Comparison of ENCODE assay signal across 12 cellular contexts in the genomic region with DNA sequence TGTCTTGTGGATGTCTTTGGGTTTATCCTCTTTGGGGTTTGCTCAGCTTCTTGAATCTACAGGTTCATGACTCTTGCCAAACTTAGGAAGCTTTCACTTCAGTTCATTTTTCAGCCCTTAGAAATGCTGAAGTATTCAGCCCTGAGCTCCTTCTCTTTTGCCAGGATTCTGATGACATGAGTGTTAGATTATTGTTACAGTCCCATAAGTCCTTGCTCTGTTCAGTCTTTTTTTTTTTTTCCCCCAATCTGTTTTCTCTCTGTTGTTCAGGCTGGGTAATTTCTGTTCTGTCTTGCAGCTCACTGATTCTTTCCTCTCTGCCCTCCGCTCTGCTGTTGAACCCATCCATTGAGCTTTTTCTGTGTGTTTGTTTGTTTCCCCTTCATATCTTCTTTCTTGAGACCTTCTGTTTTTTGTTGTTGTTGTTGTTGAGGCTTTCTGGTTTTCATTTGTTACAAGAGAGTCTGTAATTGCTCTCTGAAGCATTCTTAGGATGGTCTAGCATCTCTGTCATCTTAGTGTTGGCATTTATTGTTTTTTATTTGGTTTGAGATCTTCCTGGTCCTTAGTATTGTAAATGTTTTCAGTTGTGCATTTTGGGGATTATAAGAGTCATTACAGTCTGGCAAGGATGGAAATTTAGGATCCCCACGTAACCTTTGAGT. TPM values are rescaled to one million over a fixed set of nuclear protein-coding genes. Genes with fewer than 3 reads are reported as not detected.
DNase-seq lines count a peak whose midpoint lies in the region; FAIRE-seq and TF ChIP-seq lines count a peak whose summit lies in the region.
"Had no signal": no experiment of that assay in that cellular context is flagged by ENCODE, and none has a peak within 500 bp of the region (broad histone marks: within the 10 kb centered on the region; RNA-seq: fewer than 3 reads in every experiment).

No MANE protein-coding gene starts in this region.

- H3K23ac ChIP-seq in H9 (ENCODE audit: insufficient read length, low read depth, low read length), result no peak overlapping the region

- no peak for DNase-seq in H9
- peak; percentile 81 for DNase-seq in astrocyte (ENCODE audit: low read depth)
- DNase-seq in immature natural killer cell, result no peak
- no peak for DNase-seq in suprapubic skin (ENCODE audit: low spot score in 2 of 2)
- no peak for DNase-seq in iPS-NIHi7 (ENCODE audit: extremely low spot score)
- no peak for DNase-seq in kidney
- no peak for DNase-seq in NCI-H524 (lab: John Stamatoyannopoulos, UW)
- no peak for DNase-seq in GM20000 (ENCODE audit: low spot score)
- DNase-seq: erythroblast; NK-92 treated with Interleukin-12 subunit alpha and Interleukin-12 subunit beta, amount 100 ng/mL, for 24 hours; posterior cingulate gyrus; stimulated activated naive CD4-positive, alpha-beta T cell had no signal

- H4K91ac ChIP-seq in H9 (ENCODE audit: insufficient read length, low read depth, low read length), result no peak overlapping the region

- H3K27me3 Mint-ChIP-seq in H9 (ENCODE audit: low read depth), result no peaks in the 10 kb centered on the region
- no peaks in the 10 kb centered on the region for H3K27me3 Mint-ChIP-seq in astrocyte (ENCODE audit: low read depth, unreplicated experiment)
- H3K27me3 Mint-ChIP-seq in immature natural killer cell (ENCODE audit: low read depth in 3 of 3), result no peaks in the 10 kb centered on the region

- H2AFZ ChIP-seq in H9 (ENCODE audit: low read length) (no peak overlapping the region), astrocyte (ENCODE audit: low read depth, low read length) (no peak overlapping the region)

- H3K79me2 ChIP-seq in H9 (ENCODE audit: insufficient read depth, low read length) (peaks cover 5% of the 10 kb centered on the region; the same call in 1 of the 2 replicates), astrocyte (ENCODE audit: insufficient read depth, low read length) (peaks cover 88% of the 10 kb centered on the region)

- peak; percentile 86 for FAIRE-seq in astrocyte (lab: Jason Lieb, UNC)
- no peak for FAIRE-seq in kidney (lab: Jason Lieb, UNC)

- no peaks in the 10 kb centered on the region for H3K9me3 Mint-ChIP-seq in H9
- peaks cover 2% of the 10 kb centered on the region for H3K9me3 Mint-ChIP-seq in astrocyte (ENCODE audit: unreplicated experiment)
- H3K9me3 Mint-ChIP-seq in immature natural killer cell, result peaks cover 0 to 2% (median 0%) of the 10 kb centered on the region in 6 donors

- intact Hi-C loops in kidney (cut with DNase I), result no loop called here

- no peak overlapping the region for H2BK5ac ChIP-seq in H9 (ENCODE audit: insufficient read length, low read length)

- H2BK120ac ChIP-seq in H9 (ENCODE audit: low read depth, low read length, poor library complexity, severe bottlenecking), result no peak overlapping the region

- H3K4me3 ChIP-seq in astrocyte (ENCODE audit: insufficient read depth, low read depth, low read length) (no peak overlapping the region), suprapubic skin (no peak overlapping the region), kidney (ENCODE audit: low read length in 2 of 2) (no peak overlapping the region)

- H3K4me1 ChIP-seq in H9 (ENCODE audit: insufficient read depth, low read length) (no peaks in the 10 kb centered on the region; the same call in 1 of the 2 replicates), astrocyte (ENCODE audit: insufficient read depth, low read length) (peaks cover 22% of the 10 kb centered on the region), suprapubic skin (peaks cover 34% of the 10 kb centered on the region), kidney (ENCODE audit: control insufficient read depth in 1 of 2, insufficient read depth in 1 of 2, low read depth in 1 of 2, low read length in 2 of 2) (no peaks in the 10 kb centered on the region)

- H2AK5ac ChIP-seq in H9 (ENCODE audit: insufficient read length, low read length), result no peak overlapping the region

- no peak overlapping the region for H3K4me2 ChIP-seq in H9 (ENCODE audit: insufficient read depth, insufficient read length, low read length)
- H3K4me2 ChIP-seq in astrocyte (ENCODE audit: low read length), result peak overlapping the region; percentile 59

- TF ChIP-seq CTCF in H9 (conservative IDR thresholded peaks at IDR 0.05), result no peak
- TF ChIP-seq CTCF in astrocyte (IDR thresholded peaks at IDR 0.05; ENCODE audit: insufficient read depth, low read depth, low read length), result no peak
- no peak for TF ChIP-seq CTCF in suprapubic skin (IDR thresholded peaks at IDR 0.05)
- no peak for TF ChIP-seq CTCF in kidney (IDR thresholded peaks at IDR 0.05; ENCODE audit: borderline replicate concordance, extremely low read depth, insufficient read depth)
- no peak for TF ChIP-seq CTCF in GM20000 (IDR thresholded peaks at IDR 0.05; ENCODE audit: extremely low read depth, missing control alignments)

- H3K36me3 Mint-ChIP-seq in H9 (ENCODE audit: insufficient read depth in 1 of 3, low read depth in 3 of 3) (peaks cover 2 to 6% (median 4%) of the 10 kb centered on the region in 3 experiments; a peak in 5 of 7 replicates), astrocyte (ENCODE audit: low read depth, unreplicated experiment) (peaks cover 3% of the 10 kb centered on the region), immature natural killer cell (peaks cover 0 to 3% (median 3%) of the 10 kb centered on the region in 3 donors)

- H3K27ac Mint-ChIP-seq in H9 (peak overlapping the region; percentile 3 to 20 (median 18); a peak in 5 of 7 replicates), astrocyte (ENCODE audit: unreplicated experiment) (peak overlapping the region; percentile 35), immature natural killer cell (peak overlapping the region; percentile 8 to 85 (median 76))

- no peak overlapping the region for H3T11ph ChIP-seq in H9 (ENCODE audit: low read length)

- H2BK20ac ChIP-seq in H9 (ENCODE audit: low read depth, low read length, poor library complexity, severe bottlenecking), result no peak overlapping the region

- no peaks in the 10 kb centered on the region for H3K23me2 ChIP-seq in H9 (ENCODE audit: insufficient read length, low read depth, low read length, poor library complexity, severe bottlenecking)

- H3K27me3 ChIP-seq in H9 (ENCODE audit: insufficient read depth, low read length), result no peaks in the 10 kb centered on the region
- no peaks in the 10 kb centered on the region for H3K27me3 ChIP-seq in astrocyte (ENCODE audit: insufficient read depth, low read length)
- no peaks in the 10 kb centered on the region for H3K27me3 ChIP-seq in suprapubic skin

- H3K14ac ChIP-seq in H9 (ENCODE audit: insufficient read depth, low read length), result no peak overlapping the region

- H3K79me1 ChIP-seq in H9 (ENCODE audit: insufficient read depth, low read depth, low read length, poor library complexity, severe bottlenecking), result no peaks in the 10 kb centered on the region

- H4K8ac ChIP-seq in H9 (replicated peaks; ENCODE audit: insufficient read length, low read depth, low read length), result no peak overlapping the region

- no peaks in the 10 kb centered on the region for H3K9me3 ChIP-seq in H9 (ENCODE audit: control insufficient read depth, low read depth, low read length)
- H3K9me3 ChIP-seq in astrocyte (ENCODE audit: insufficient read depth, low read depth, low read length), result no peaks in the 10 kb centered on the region
- no peaks in the 10 kb centered on the region for H3K9me3 ChIP-seq in suprapubic skin
- no peaks in the 10 kb centered on the region for H3K9me3 ChIP-seq in kidney (ENCODE audit: control insufficient read depth in 1 of 2, low read length in 2 of 2)

- H2BK12ac ChIP-seq in H9 (ENCODE audit: insufficient read length, low read depth, low read length), result no peak overlapping the region

- no peak overlapping the region for H2BK15ac ChIP-seq in H9 (ENCODE audit: low read depth, low read length)

- H3K4ac ChIP-seq in H9 (ENCODE audit: low read depth, low read length), result no peak overlapping the region

- H4K5ac ChIP-seq in H9 (ENCODE audit: insufficient read length, low read depth, low read length), result no peak overlapping the region

- H3K27ac ChIP-seq in H9 (ENCODE audit: insufficient read length, low read depth, low read length) (no peak overlapping the region), astrocyte (ENCODE audit: low read depth, low read length) (peak overlapping the region; percentile 8), suprapubic skin (peak overlapping the region; percentile 40), kidney (ENCODE audit: low read depth in 2 of 2, low read length in 2 of 2) (no peak overlapping the region)

- TF ChIP-seq EP300 in suprapubic skin (IDR thresholded peaks at IDR 0.05), result no peak

- H4K20me1 ChIP-seq in H9 (ENCODE audit: control insufficient read depth, insufficient read depth, insufficient read length) (no peaks in the 10 kb centered on the region), astrocyte (ENCODE audit: insufficient read depth, low read length) (peaks cover 63% of the 10 kb centered on the region)

- H3K9ac ChIP-seq in H9 (ENCODE audit: extremely low read depth, insufficient read length, low read length) (no peak overlapping the region), astrocyte (ENCODE audit: low read length) (peak overlapping the region; percentile 61), kidney (ENCODE audit: low read length in 2 of 2) (no peak overlapping the region)

- no peak for TF ChIP-seq POLR2A in suprapubic skin (IDR thresholded peaks at IDR 0.05)

- H3K56ac ChIP-seq in H9 (ENCODE audit: insufficient read length, low read depth, low read length), result no peak overlapping the region

- H3K36me3 ChIP-seq in astrocyte (ENCODE audit: insufficient read depth, low read length), result no peaks in the 10 kb centered on the region
- H3K36me3 ChIP-seq in suprapubic skin, result no peaks in the 10 kb centered on the region
- no peaks in the 10 kb centered on the region for H3K36me3 ChIP-seq in kidney (ENCODE audit: control insufficient read depth in 1 of 2, insufficient read depth in 2 of 2, low read length in 2 of 2)

- peaks cover 3 to 9% of the 10 kb centered on the region in 2 experiments; a peak in 2 of 4 replicates for H3K4me1 Mint-ChIP-seq in H9
- H3K4me1 Mint-ChIP-seq in astrocyte (ENCODE audit: low read depth, unreplicated experiment), result peaks cover 28% of the 10 kb centered on the region
- peaks cover 35 to 65% of the 10 kb centered on the region in 2 donors for H3K4me1 Mint-ChIP-seq in immature natural killer cell

- no CpG with 5 or more reads among the region's 2 CpGs for WGBS in H9 (ENCODE audit: extremely low coverage, insufficient read length, low lambda C conversion rate)
- WGBS in suprapubic skin, result 40% methylated on average over 2 of the region's 2 CpGs

- H3K4me3 Mint-ChIP-seq in H9 (no peak overlapping the region), astrocyte (ENCODE audit: unreplicated experiment) (peak overlapping the region; percentile 8), immature natural killer cell (peak overlapping the region in 1 of 5 donors; percentile 15)

- H3K18ac ChIP-seq in H9 (ENCODE audit: insufficient read length, low read depth, low read length), result no peak overlapping the region

RNA-seq across cellular contexts. Expression of a gene that starts 18.4 kb away (rescaled TPM):
- total RNA-seq in H9 (2021) (54.7 and 56.4 TPM in 2 replicates), astrocyte (42.1 and 49.6 TPM in 2 replicates), suprapubic skin (10 to 100 TPM; 19.2 to 69.3 (median 28.3) TPM), kidney (52.0 TPM)
- polyA plus RNA-seq in immature natural killer cell (10 to 100 TPM in 1 of 3 donors, 1 to 10 TPM in 2; 4.5 to 26.3 (median 7.2) TPM), kidney (ENCODE audit: insufficient read depth, low read depth, low replicate concordance) (11.6 TPM)

RNA-seq across cellular contexts. Expression of a gene that starts 59.8 kb away (rescaled TPM):
- 19.4 and 21.2 TPM in 2 replicates for total RNA-seq in H9 (2021)
- total RNA-seq in astrocyte, result 82.8 and 89.1 TPM in 2 replicates
- polyA plus RNA-seq in immature natural killer cell, result 100 to 1,000 TPM; 103 to 144 (median 141) TPM
- 10 to 100 TPM; 46.6 to 53.3 (median 49.9) TPM for total RNA-seq in suprapubic skin
- total RNA-seq in kidney, result 53.7 TPM
- polyA plus RNA-seq in kidney (ENCODE audit: insufficient read depth, low read depth, low replicate concordance), result 11.9 TPM

Comparison
In these comparisons a context has a peak if more than half of its experiments do, and no peak if none do; other contexts are left out.
1. H3K27ac ChIP-seq: peak in astrocyte (single experiment) and suprapubic skin (single experiment); none in H9 (single experiment) and kidney (0 of 2).
2. H3K27ac Mint-ChIP-seq: peak in every context shown above with its lines; median percentile 76 in immature natural killer cell; 35 in astrocyte; 18 in H9.